Comparison of ENCODE assay signal across 12 cellular contexts in genomic region chr15:58738051-58738707, GRCh38. TPM values are rescaled to one million over a fixed set of nuclear protein-coding genes. Genes with fewer than 3 reads are reported as not detected.
DNase-seq lines count a peak whose midpoint lies in the region; ATAC-seq and TF ChIP-seq lines count a peak whose summit lies in the region.
"Had no signal": no experiment of that assay in that cellular context is flagged by ENCODE, and none has a peak within 500 bp of the region (broad histone marks: within the 10 kb centered on the region; RNA-seq: fewer than 3 reads in every experiment).

No MANE protein-coding gene starts in this region.

- H3K27me3 ChIP-seq in SK-N-SH (ENCODE audit: insufficient read depth) (no peaks in the 10 kb centered on the region), fibroblast of lung (ENCODE audit: control insufficient read depth, insufficient read depth, low read length) (no peaks in the 10 kb centered on the region)
- H3K27me3 ChIP-seq: cardiac muscle cell, heart right ventricle had no signal

- H3K79me2 ChIP-seq in SK-N-SH (ENCODE audit: insufficient read depth): peaks cover 96% of the 10 kb centered on the region
- peaks cover 92% of the 10 kb centered on the region for H3K79me2 ChIP-seq in fibroblast of lung (ENCODE audit: control insufficient read depth, insufficient read depth, low read length)

- peak overlapping the region; percentile 78 for H3K27ac Mint-ChIP-seq in activated naive CD4-positive, alpha-beta T cell treated with anti-CD3 and anti-CD28 coated beads for 36 hours
- H3K27ac Mint-ChIP-seq in type B pancreatic cell: peak overlapping the region; percentile 27
- H3K27ac Mint-ChIP-seq: CD4-positive, alpha-beta T cell had no signal

- H3K4me1 ChIP-seq in SK-N-SH (ENCODE audit: control insufficient read depth in 1 of 2, insufficient read depth in 2 of 2, low read depth in 1 of 2, low read length in 1 of 2) (peaks cover 0 to 8% of the 10 kb centered on the region in 2 experiments; a peak in 3 of 4 replicates), fibroblast of lung (ENCODE audit: control insufficient read depth, extremely low read depth, insufficient read depth, low read length) (peaks cover 9% of the 10 kb centered on the region)

- TF ChIP-seq EP300 in SK-N-SH (IDR thresholded peaks at IDR 0.05; ENCODE audit: borderline replicate concordance in 1 of 2, low read depth in 1 of 2, low read length in 1 of 2): no peak

- H3K4me3 Mint-ChIP-seq in activated naive CD4-positive, alpha-beta T cell treated with anti-CD3 and anti-CD28 coated beads for 36 hours: peak overlapping the region; percentile 7
- peak overlapping the region; percentile 15 for H3K4me3 Mint-ChIP-seq in type B pancreatic cell

- no peaks in the 10 kb centered on the region for H3K36me3 Mint-ChIP-seq in activated naive CD4-positive, alpha-beta T cell treated with anti-CD3 and anti-CD28 coated beads for 36 hours (ENCODE audit: low read depth)
- no peaks in the 10 kb centered on the region for H3K36me3 Mint-ChIP-seq in type B pancreatic cell

- CTCF ChIA-PET in activated naive CD4-positive, alpha-beta T cell treated with anti-CD3 and anti-CD28 coated beads for 36 hours (lab: Charles Lee): interaction anchor here (0.6 kb wide), 1 partner anchor 22 kb away, joined by 4 read pairs; no protein-coding TSS in a partner anchor
- CTCF ChIA-PET in SK-N-SH (lab: Yijun Ruan, JAX): interaction anchor here (1.4 kb wide), 1 partner anchor 9 kb away, joined by 3 read pairs; no protein-coding TSS in a partner anchor

- ATAC-seq in HG03457 (IDR thresholded peaks at IDR 0.05; ENCODE audit: unreplicated experiment) (no peak), GM18520 (IDR thresholded peaks at IDR 0.05; ENCODE audit: unreplicated experiment) (no peak)

- peaks cover 65% of the 10 kb centered on the region for H3K4me1 Mint-ChIP-seq in activated naive CD4-positive, alpha-beta T cell treated with anti-CD3 and anti-CD28 coated beads for 36 hours (ENCODE audit: low read depth)
- peaks cover 40% of the 10 kb centered on the region for H3K4me1 Mint-ChIP-seq in type B pancreatic cell (ENCODE audit: unreplicated experiment)

- 75% methylated on average over 1 of the region's 1 CpG for WGBS in SK-N-SH (ENCODE audit: low lambda C conversion rate)

- intact Hi-C loops in activated naive CD4-positive, alpha-beta T cell treated with anti-CD3 and anti-CD28 coated beads for 36 hours (cut with micrococcal nuclease): loop anchor here (1.0 kb wide), 1 partner anchor 10 kb away; no protein-coding TSS in a partner anchor

- peaks cover 67% of the 10 kb centered on the region for H4K20me1 ChIP-seq in SK-N-SH (ENCODE audit: insufficient read depth)
- peaks cover 4% of the 10 kb centered on the region for H4K20me1 ChIP-seq in fibroblast of lung (ENCODE audit: control insufficient read depth, extremely low read depth, insufficient read depth, low read length)

- H3K9ac ChIP-seq in SK-N-SH (no peak overlapping the region), fibroblast of lung (ENCODE audit: insufficient read depth, low read length) (no peak overlapping the region)

- H3K4me2 ChIP-seq in SK-N-SH (peak overlapping the region; percentile 33; the same call in 1 of the 2 replicates), fibroblast of lung (ENCODE audit: extremely low read depth, insufficient read depth, low read length) (peak overlapping the region; percentile 48)

- TF ChIP-seq RAD21 in SK-N-SH (IDR thresholded peaks at IDR 0.05; ENCODE audit: low read length): no peak

- H2AFZ ChIP-seq in SK-N-SH (ENCODE audit: low read depth): no peak overlapping the region
- no peak overlapping the region for H2AFZ ChIP-seq in fibroblast of lung (ENCODE audit: low read length)

- H3K9me3 ChIP-seq in SK-N-SH (no peaks in the 10 kb centered on the region), fibroblast of lung (ENCODE audit: control insufficient read depth, insufficient read depth, low read depth, low read length) (no peaks in the 10 kb centered on the region)
- H3K9me3 ChIP-seq: heart right ventricle had no signal

- H3K4me3 ChIP-seq in SK-N-SH (ENCODE audit: low read depth in 2 of 2, low read length in 1 of 2) (no peak overlapping the region), fibroblast of lung (replicated peaks in 1 of 4; ENCODE audit: control extremely low read depth in 1 of 4, insufficient read depth in 1 of 4, low read depth in 3 of 4, low read length in 4 of 4) (no peak overlapping the region)
- H3K4me3 ChIP-seq: cardiac muscle cell, heart right ventricle had no signal

- H3K36me3 ChIP-seq in SK-N-SH (replicated peaks in 1 of 2; ENCODE audit: control insufficient read depth in 1 of 2, insufficient read depth in 2 of 2, low read length in 1 of 2) (no peaks in the 10 kb centered on the region), fibroblast of lung (ENCODE audit: control insufficient read depth, insufficient read depth, low read length) (no peaks in the 10 kb centered on the region)
- H3K36me3 ChIP-seq: cardiac muscle cell, heart right ventricle had no signal

- no peaks in the 10 kb centered on the region for H3K27me3 Mint-ChIP-seq in activated naive CD4-positive, alpha-beta T cell treated with anti-CD3 and anti-CD28 coated beads for 36 hours (ENCODE audit: low read depth)
- no peaks in the 10 kb centered on the region for H3K27me3 Mint-ChIP-seq in type B pancreatic cell
- H3K27me3 Mint-ChIP-seq: CD4-positive, alpha-beta T cell had no signal

- H3F3A ChIP-seq in SK-N-SH (replicated peaks; ENCODE audit: insufficient read depth): peaks cover 3% of the 10 kb centered on the region

- no peaks in the 10 kb centered on the region for H3K9me3 Mint-ChIP-seq in activated naive CD4-positive, alpha-beta T cell treated with anti-CD3 and anti-CD28 coated beads for 36 hours
- no peaks in the 10 kb centered on the region for H3K9me3 Mint-ChIP-seq in type B pancreatic cell
- H3K9me3 Mint-ChIP-seq: CD4-positive, alpha-beta T cell had no signal

- H3K27ac ChIP-seq in SK-N-SH (ENCODE audit: low read depth in 2 of 2, low read length in 1 of 2) (no peak overlapping the region), fibroblast of lung (ENCODE audit: insufficient read depth, low read length) (no peak overlapping the region)
- H3K27ac ChIP-seq: cardiac muscle cell had no signal

- DNase-seq in activated naive CD4-positive, alpha-beta T cell treated with anti-CD3 and anti-CD28 coated beads for 36 hours: no peak
- DNase-seq in activated naive CD4-positive, alpha-beta T cell treated with anti-CD3 and anti-CD28 coated beads, Interleukin-2, amount 50 U/mL, for 16 hours: no peak
- DNase-seq in SK-N-SH: no peak
- peak in 1 of 2 donors; percentile 45 for DNase-seq in fibroblast of lung (ENCODE audit: low read depth in 2 of 2)
- DNase-seq in type B pancreatic cell (ENCODE audit: extremely low spot score, unreplicated experiment): no peak
- no peak for DNase-seq in DMS 273 (lab: John Stamatoyannopoulos, UW; ENCODE audit: unreplicated experiment)
- DNase-seq: CD4-positive, alpha-beta T cell; heart right ventricle; stimulated activated naive CD4-positive, alpha-beta T cell had no signal

- POLR2A ChIA-PET in SK-N-SH (lab: Yijun Ruan, JAX): no interaction called here

- no peak for TF ChIP-seq CTCF in SK-N-SH (IDR thresholded peaks at IDR 0.05)
- TF ChIP-seq CTCF in fibroblast of lung (conservative IDR thresholded peaks at IDR 0.05 in 1 of 2, IDR thresholded peaks at IDR 0.05 in 1 of 2; ENCODE audit: low read depth in 1 of 2, low read length in 2 of 2): no peak
- no peak for TF ChIP-seq CTCF in type B pancreatic cell (conservative IDR thresholded peaks at IDR 0.05)

- no peaks in the 10 kb centered on the region for H3K9me2 ChIP-seq in SK-N-SH

TF ChIP-seq in SK-N-SH, 30 proteins besides CTCF, POLR2A, EP300 and RAD21:
- TF ChIP-seq SMC3 (IDR thresholded peaks at IDR 0.05; ENCODE audit: low read depth, low read length): no peak
- TF ChIP-seq RCOR1 (IDR thresholded peaks at IDR 0.05; ENCODE audit: low read length): no peak
- no peak for TF ChIP-seq EZH2phosphoT487 (IDR thresholded peaks at IDR 0.05; ENCODE audit: borderline replicate concordance, low read depth)
- TF ChIP-seq NFIC (IDR thresholded peaks at IDR 0.05; ENCODE audit: borderline replicate concordance): no peak
- peak; percentile 34; the same call in 1 of the 2 replicates for TF ChIP-seq FOSL2 (IDR thresholded peaks at IDR 0.05; ENCODE audit: borderline replicate concordance, low read depth)
- TF ChIP-seq POLR2AphosphoS5 (IDR thresholded peaks at IDR 0.05; ENCODE audit: low read depth, low read length): no peak
- no peak for TF ChIP-seq FOXM1 (IDR thresholded peaks at IDR 0.05; ENCODE audit: low read depth)
TF ChIP-seq in SK-N-SH: peak in this region for 1.

RNA-seq across cellular contexts. Expression of gene ADAM10, which starts 11.3 kb away (rescaled TPM):
- 10 to 100 TPM; 70.7 to 76.3 TPM for total RNA-seq in activated naive CD4-positive, alpha-beta T cell treated with anti-CD3 and anti-CD28 coated beads for 36 hours
- polyA plus RNA-seq in SK-N-SH (2012; rRNA removed) (83.5 and 104 TPM in 2 replicates), fibroblast of lung (260 and 318 TPM in 2 replicates)
- polyA plus RNA-seq in SK-N-SH (2012; cell fraction: cytosol; rRNA removed): 77.8 and 97.2 TPM in 2 replicates
- polyA plus RNA-seq in SK-N-SH (2012; cell fraction: nucleus; rRNA removed): 47.5 and 51.8 TPM in 2 replicates
- total RNA-seq in fibroblast of lung (157 and 224 TPM in 2 replicates), type B pancreatic cell (ENCODE audit: low replicate concordance) (228 and 438 TPM in 2 replicates)
- 199 and 238 TPM in 2 replicates for polyA plus RNA-seq in fibroblast of lung (2012)
- polyA minus RNA-seq in fibroblast of lung (ENCODE audit: low replicate concordance): 50.8 and 94.5 TPM in 2 replicates

RNA-seq across cellular contexts. Expression of gene MINDY2, which starts 32.9 kb away (rescaled TPM):
- total RNA-seq in activated naive CD4-positive, alpha-beta T cell treated with anti-CD3 and anti-CD28 coated beads for 36 hours: 1 to 10 TPM; 4.6 to 6.6 TPM
- polyA plus RNA-seq in SK-N-SH (2012; rRNA removed): 1.0 and 1.5 TPM in 2 replicates
- polyA plus RNA-seq in SK-N-SH (2012; cell fraction: cytosol; rRNA removed): 1.7 and 1.9 TPM in 2 replicates
- polyA plus RNA-seq in SK-N-SH (2012; cell fraction: nucleus; rRNA removed): 1.4 and 1.6 TPM in 2 replicates
- total RNA-seq in fibroblast of lung: 16.2 and 22.3 TPM in 2 replicates
- polyA plus RNA-seq in fibroblast of lung: 15.4 and 21.1 TPM in 2 replicates
- 10.1 and 13.5 TPM in 2 replicates for polyA plus RNA-seq in fibroblast of lung (2012)
- polyA minus RNA-seq in fibroblast of lung (ENCODE audit: low replicate concordance): 0.75 and 2.8 TPM in 2 replicates
- 39.8 and 82.1 TPM in 2 replicates for total RNA-seq in type B pancreatic cell (ENCODE audit: low replicate concordance)
